ENCODE assay signal across 9 cellular contexts in genomic region chr18:2994603-2995432, GRCh38. TPM values are rescaled to one million over a fixed set of nuclear protein-coding genes. Genes with fewer than 3 reads are reported as not detected.
DNase-seq lines count a peak whose midpoint lies in the region; ATAC-seq and TF ChIP-seq lines count a peak whose summit lies in the region.
"Had no signal": no experiment of that assay in that cellular context is flagged by ENCODE, and none has a peak within 500 bp of the region (broad histone marks: within the 10 kb centered on the region; RNA-seq: fewer than 3 reads in every experiment).

No MANE protein-coding gene starts in this region.

- H3K36me3 ChIP-seq in Panc1 (ENCODE audit: control insufficient read depth, insufficient read depth, low read length): no peaks in the 10 kb centered on the region

- BruUV-seq in Panc1 (replicated peaks; lab: Mats Ljungman, UMichigan): no TSS peak
- BruUV-seq in MCF 10A (replicated peaks; lab: Mats Ljungman, UMichigan): no TSS peak

- no peaks in the 10 kb centered on the region for H3K9me3 ChIP-seq in Panc1 (ENCODE audit: control insufficient read depth, insufficient read depth, low read depth, low read length)

- intact Hi-C loops in Panc1 (cut with micrococcal nuclease; ENCODE audit: unreplicated experiment) (no loop called here), MCF 10A (cut with micrococcal nuclease) (no loop called here)

- TF ChIP-seq CTCF in GM12865 (IDR thresholded peaks at IDR 0.05; ENCODE audit: insufficient read depth, low read depth, low read length, missing control alignments): peak; percentile 44
- peak; percentile 62 for TF ChIP-seq CTCF in Panc1 (IDR thresholded peaks at IDR 0.05)
- no peak for TF ChIP-seq CTCF in MCF 10A (IDR thresholded peaks at IDR 0.05; ENCODE audit: unreplicated experiment)

- no peak overlapping the region for H3K27ac Mint-ChIP-seq in memory B cell
- no peak overlapping the region for H3K27ac Mint-ChIP-seq in MCF 10A (ENCODE audit: low read depth, unreplicated experiment)

- CTCF ChIA-PET in Panc1 (lab: Charles Lee): interaction anchor here (1.0 kb wide), 1 partner anchor 251 kb away, joined by 5 read pairs; no protein-coding TSS in a partner anchor
- CTCF ChIA-PET in MCF 10A (lab: Yijun Ruan, JAX): interaction anchor here (0.7 to 2.6 kb wide), 11 partner anchors 10 to 251 kb away, joined by 3 to 14 read pairs (median 5); no protein-coding TSS in a partner anchor

- H3K27me3 ChIP-seq in Panc1 (ENCODE audit: control insufficient read depth, insufficient read depth, low read length): no peaks in the 10 kb centered on the region

- H3K27me3 Mint-ChIP-seq in memory B cell (no peaks in the 10 kb centered on the region), MCF 10A (ENCODE audit: insufficient read depth, unreplicated experiment) (no peaks in the 10 kb centered on the region)

- H3K4me3 ChIP-seq in GM12865 (ENCODE audit: low read depth, low read length): no peak overlapping the region
- no peak overlapping the region for H3K4me3 ChIP-seq in Panc1 (ENCODE audit: low read depth in 2 of 2, low read length in 2 of 2)

- H3K4me3 Mint-ChIP-seq in memory B cell (peak overlapping the region; percentile 51), MCF 10A (ENCODE audit: unreplicated experiment) (no peak overlapping the region)
- H3K4me3 Mint-ChIP-seq: neural crest cell had no signal

- H3K4me1 Mint-ChIP-seq in memory B cell: peaks cover 25% of the 10 kb centered on the region
- H3K4me1 Mint-ChIP-seq in MCF 10A (ENCODE audit: insufficient read depth, unreplicated experiment): peaks cover 31% of the 10 kb centered on the region

- peak; percentile 53 for DNase-seq in GM12865 (ENCODE audit: low read depth)
- no peak for DNase-seq in Panc1 (ENCODE audit: low read depth, low spot score)
- DNase-seq in activated naive CD4-positive, alpha-beta T cell (lab: John Stamatoyannopoulos, UW): peak; percentile 7 to 63 (median 35)
- peak; percentile 63 to 71 for DNase-seq in memory B cell (ENCODE audit: low spot score in 2 of 2)
- no peak for DNase-seq in DMS79 treated with DMSO at 0.1 percent for 48 hours (lab: John Stamatoyannopoulos, UW)
- no peak for DNase-seq in GF-D8 (lab: John Stamatoyannopoulos, UW)
- DNase-seq in MCF 10A (ENCODE audit: unreplicated experiment): no peak

- peaks cover 27% of the 10 kb centered on the region for H3K4me1 ChIP-seq in Panc1 (ENCODE audit: control insufficient read depth, insufficient read depth, low read length)

- in situ Hi-C loops in Panc1 (cut with HindIII; ENCODE audit: low pct_unique_long_range_greater_than_20kb, low sequenced_read_pairs): no loop called here

- POLR2A ChIA-PET in Panc1 (lab: Charles Lee) (interaction anchor here (0.6 kb wide), 2 partner anchors 8 to 782 kb away, joined by 3 to 7 read pairs; no protein-coding TSS in a partner anchor), MCF 10A (lab: Yijun Ruan, JAX) (interaction anchor here (0.9 to 2.1 kb wide), 5 partner anchors 12 to 338 kb away, joined by 3 to 8 read pairs (median 4); partner anchors contain the start of gene MYL12A)

- H3K9me3 Mint-ChIP-seq in memory B cell (no peaks in the 10 kb centered on the region), MCF 10A (ENCODE audit: unreplicated experiment) (no peaks in the 10 kb centered on the region)

- peak; percentile 77 for ATAC-seq in HG02623 (IDR thresholded peaks at IDR 0.05; ENCODE audit: unreplicated experiment)
- peak; percentile 81; the same call in 1 of the 2 replicates for ATAC-seq in Panc1
- peak; percentile 99 for ATAC-seq in memory B cell (ENCODE audit: low read depth)

- H3K27ac ChIP-seq in Panc1 (ENCODE audit: low read length): no peak overlapping the region; the same call in 1 of the 2 replicates

- peaks cover 5% of the 10 kb centered on the region for H3K36me3 Mint-ChIP-seq in memory B cell
- H3K36me3 Mint-ChIP-seq in MCF 10A (ENCODE audit: insufficient read depth, unreplicated experiment): peaks cover 19% of the 10 kb centered on the region

RNA-seq across cellular contexts. Expression of gene LPIN2, which starts 18.1 kb away (rescaled TPM):
- total RNA-seq in Panc1 (2021; ENCODE audit: unreplicated experiment) (38.3 TPM), MCF 10A (2022) (13.1 and 15.9 TPM in 2 replicates)
- 18.8 TPM for polyA plus RNA-seq in Panc1 (2012; ENCODE audit: insufficient read length)

Comparison
In these comparisons a context has a peak if more than half of its experiments do, and no peak if none do; other contexts are left out.
1. DNase-seq: peak in GM12865 (single experiment), activated naive CD4-positive, alpha-beta T cell (4 of 4) and memory B cell (2 of 2); none in Panc1 (single experiment), DMS79 treated with DMSO at 0.1 percent for 48 hours (single experiment), GF-D8 (single experiment) and MCF 10A (single experiment).
2. Peak in every context shown above with its lines, with median percentiles within 50 percentile points of each other: ATAC-seq.